In the genomic region with DNA sequence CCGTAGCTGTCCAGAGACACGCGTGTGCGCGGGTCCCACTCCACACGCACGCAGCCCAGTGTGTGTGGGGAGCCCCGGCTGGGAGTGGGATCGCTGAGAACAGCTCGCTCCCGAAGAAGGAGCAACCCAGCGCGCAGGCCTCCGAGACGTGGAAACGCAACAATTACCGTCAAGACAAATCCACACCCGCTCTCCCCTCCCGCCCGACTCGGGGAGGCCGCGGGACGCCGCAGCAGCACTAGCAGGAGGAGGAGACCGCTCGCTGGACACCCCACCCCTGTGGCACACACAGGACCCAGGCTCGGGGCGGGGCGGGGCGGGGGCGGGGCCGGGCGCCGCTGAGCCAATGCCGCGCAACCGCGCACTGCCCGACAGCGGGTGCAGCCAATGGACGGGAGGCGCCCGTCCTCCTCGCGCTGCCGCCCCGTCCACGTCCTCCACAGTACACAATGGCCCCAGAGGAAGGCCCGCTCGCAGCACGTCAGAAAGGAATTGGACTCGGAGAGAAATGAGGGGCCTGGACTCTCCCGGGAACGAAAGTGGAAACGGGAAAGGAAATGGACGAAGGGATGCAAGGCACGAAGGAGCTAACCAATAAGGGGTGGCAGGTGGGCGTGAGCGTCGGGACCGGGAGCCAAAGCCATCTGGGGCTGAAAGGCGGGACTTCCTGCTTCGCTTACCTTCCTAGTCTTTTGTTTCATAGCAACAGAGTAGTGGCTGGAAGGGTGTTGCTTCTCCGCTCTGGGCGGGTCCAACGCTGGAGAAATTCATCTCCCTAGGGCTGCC, we compare ENCODE assay signal across 8 cellular contexts. TPM values are rescaled to one million over a fixed set of nuclear protein-coding genes. Genes with fewer than 3 reads are reported as not detected.
DNase-seq lines count a peak whose midpoint lies in the region; ATAC-seq and TF ChIP-seq lines count a peak whose summit lies in the region.

TSS of gene CBLB (minus strand) at position 268 of the 786 bp plus-strand sequence. CDS start 1,435 bp downstream, outside the sequence.

- H3K9me3 Mint-ChIP-seq in progenitor cell of endocrine pancreas (ENCODE audit: low read depth): no peaks in the 10 kb centered on the region

- H3K9me3 ChIP-seq in left ventricle myocardium inferior (replicated peaks): no peaks in the 10 kb centered on the region

- no peaks in the 10 kb centered on the region for H3K27me3 ChIP-seq in left ventricle myocardium inferior (ENCODE audit: low read depth)

- H3K27me3 Mint-ChIP-seq in progenitor cell of endocrine pancreas: no peaks in the 10 kb centered on the region

- H3K27ac ChIP-seq in angular gyrus (ENCODE audit: low read depth, low read length) (peak within 1 kb of the TSS; percentile 94), left ventricle myocardium inferior (replicated peaks) (peak within 1 kb of the TSS; percentile 99)

- H3K4me3 ChIP-seq in left ventricle myocardium inferior: peak within 1 kb of the TSS; percentile 96

- peak within 1 kb of the TSS; percentile 98 for H3K4me3 Mint-ChIP-seq in progenitor cell of endocrine pancreas (ENCODE audit: low read depth)

- TF ChIP-seq CTCF in left ventricle myocardium inferior (IDR thresholded peaks at IDR 0.05; ENCODE audit: borderline replicate concordance): no peak
- no peak for TF ChIP-seq CTCF in progenitor cell of endocrine pancreas (IDR thresholded peaks at IDR 0.05; ENCODE audit: unreplicated experiment)

- peak; percentile 82 for ATAC-seq in GM18498 (IDR thresholded peaks at IDR 0.05; ENCODE audit: unreplicated experiment)
- peak; percentile 81 for ATAC-seq in HG02938 (IDR thresholded peaks at IDR 0.05; ENCODE audit: unreplicated experiment)

- H3K36me3 ChIP-seq in left ventricle myocardium inferior: peaks cover 11% of the 10 kb centered on the region

- H3K4me1 Mint-ChIP-seq in progenitor cell of endocrine pancreas (ENCODE audit: low read depth): peaks cover 43% of the 10 kb centered on the region

- H3K27ac Mint-ChIP-seq in progenitor cell of endocrine pancreas: peak within 1 kb of the TSS; percentile 99

- intact Hi-C loops in left ventricle myocardium inferior (cut with micrococcal nuclease): loop anchor here (10.0 kb wide), 1 partner anchor 174 kb away; no protein-coding TSS in a partner anchor

- DNase-seq in NCI-H187 (lab: John Stamatoyannopoulos, UW): peak; percentile 81 to 88
- DNase-seq in T-helper 2 cell: peak; percentile 66 to 94 (median 79)
- DNase-seq in left ventricle myocardium inferior: peak; percentile 93
- peak; percentile 72 for DNase-seq in progenitor cell of endocrine pancreas (ENCODE audit: low spot score, unreplicated experiment)
- peak; percentile 92 for DNase-seq in ureter (ENCODE audit: low spot score)

- peaks cover 7% of the 10 kb centered on the region for H3K36me3 Mint-ChIP-seq in progenitor cell of endocrine pancreas (ENCODE audit: insufficient read depth)

- H3K4me1 ChIP-seq in left ventricle myocardium inferior: peaks cover 62% of the 10 kb centered on the region

RNA-seq across cellular contexts. Expression of gene CBLB, which starts in this region (rescaled TPM):
- total RNA-seq in left ventricle myocardium inferior (46.7 TPM), progenitor cell of endocrine pancreas (64.1 and 69.8 TPM in 2 replicates), ureter (90.8 TPM)

Comparison
In these comparisons a context has a peak if more than half of its experiments do, and no peak if none do; other contexts are left out.
1. Peak in every context shown above with its lines: DNase-seq, ATAC-seq, H3K4me3 ChIP-seq and H3K27ac ChIP-seq.